6 cellular contexts compared by ENCODE assay signal in genomic region chr3:32964781-32965180, GRCh38. TPM values are rescaled to one million over a fixed set of nuclear protein-coding genes. Genes with fewer than 3 reads are reported as not detected.
"Had no signal": no experiment of that assay in that cellular context is flagged by ENCODE, and none has a peak within 500 bp of the region (broad histone marks: within the 10 kb centered on the region; RNA-seq: fewer than 3 reads in every experiment).

No MANE protein-coding gene starts in this region.

RNA-seq across cellular contexts. Expression of gene CCR4, which starts 13.3 kb away (rescaled TPM):
- total RNA-seq: HT-29, NCI-H460, PC-9, Peyer's patch, RPMI7951, SJSA1 had no signal
